Comparison of ENCODE assay signal across 1 cellular context in the genomic region with DNA sequence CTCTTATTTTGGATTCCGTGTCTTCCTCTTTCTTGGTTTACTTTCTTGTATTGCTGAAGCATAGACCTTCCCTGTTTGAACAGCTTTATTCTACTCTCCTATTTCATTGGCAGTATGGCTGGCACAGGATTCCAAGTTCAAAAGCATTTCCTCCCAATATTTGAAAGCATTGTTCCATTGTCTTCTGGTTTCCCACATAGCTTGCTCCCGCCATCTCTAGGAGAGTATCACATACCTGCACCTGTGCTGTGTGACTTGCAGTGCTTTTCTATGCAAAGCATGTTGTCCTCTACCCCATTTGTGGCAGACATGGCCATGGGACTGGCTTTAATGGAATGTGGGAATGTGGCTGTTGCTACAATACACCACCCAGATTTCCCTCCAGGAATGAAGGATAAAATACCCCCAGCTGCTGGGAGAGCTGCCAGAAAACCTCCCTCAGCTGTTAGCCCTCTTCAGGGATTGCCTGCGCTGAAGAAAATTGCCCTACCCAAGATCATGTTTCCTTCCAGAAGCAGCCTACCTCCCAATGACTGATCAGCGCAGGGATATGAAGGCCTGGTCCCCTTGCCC.
TF ChIP-seq lines count a peak whose summit lies in the region.

No MANE protein-coding gene starts in this region.

TF ChIP-seq in IMR-90, 13 proteins besides CTCF, POLR2A, EP300 and RAD21:
- no peak for TF ChIP-seq CEBPB (IDR thresholded peaks at IDR 0.05; ENCODE audit: low read depth, low read length)
- TF ChIP-seq NFE2L2 (IDR thresholded peaks at IDR 0.05; ENCODE audit: low read depth, low read length), result no peak
- TF ChIP-seq MXI1 (IDR thresholded peaks at IDR 0.05; ENCODE audit: borderline replicate concordance, low read depth, low read length), result no peak
